In the genomic region with DNA sequence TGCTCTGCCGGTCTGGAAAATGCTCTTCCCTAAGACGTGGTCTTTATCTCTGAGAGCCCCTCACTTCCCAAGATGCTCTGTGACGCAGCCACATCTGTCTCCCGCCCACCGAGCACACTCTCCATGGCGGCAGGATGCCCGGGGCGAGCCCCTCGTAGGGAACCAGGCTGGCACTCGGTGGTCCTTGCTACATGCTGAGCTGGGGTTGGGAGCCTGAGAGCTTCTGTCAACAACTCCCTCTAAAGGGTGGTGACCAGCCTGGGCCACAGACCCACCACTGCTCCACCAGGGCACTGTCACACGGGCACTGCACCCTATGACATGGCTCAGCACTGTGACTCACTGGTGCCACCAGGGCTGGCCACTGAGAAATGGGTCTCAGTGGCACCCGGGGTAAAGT, we compare ENCODE assay signal across 27 cellular contexts.
"Had no signal": no experiment of that assay in that cellular context is flagged by ENCODE, and none has a peak within 500 bp of the region (broad histone marks: within the 10 kb centered on the region; RNA-seq: fewer than 3 reads in every experiment).

No MANE protein-coding gene starts in this region.

- H3K27ac Mint-ChIP-seq: activated B cell treated with CpG ODN at 0.5 μM for 24 hours; activated CD4-positive, alpha-beta T cell treated with anti-CD3 and anti-CD28 coated beads, Interleukin-2, amount 10 ng/mL, durations not matched to agents 24 days and 14 days; activated CD8-positive, alpha-beta memory T cell treated with anti-CD3 and anti-CD28 coated beads, Interleukin-2, amount 10 ng/mL, durations not matched to agents 7 days and 5 days had no signal

- H3K9me3 Mint-ChIP-seq: activated B cell treated with CpG ODN at 0.5 μM for 24 hours; activated CD4-positive, alpha-beta T cell treated with anti-CD3 and anti-CD28 coated beads, Interleukin-2, amount 10 ng/mL, durations not matched to agents 24 days and 14 days; brain; central memory CD8-positive, alpha-beta T cell; T-helper 1 cell treated with Interleukin-12 subunit alpha and Interleukin-12 subunit beta and Interleukin-4 antibody, amounts not matched to agents 30 μg/mL and 1 μg/mL, for 36 hours had no signal

- H3K27me3 Mint-ChIP-seq: activated B cell treated with CpG ODN at 0.5 μM for 24 hours; activated CD4-positive, alpha-beta T cell treated with anti-CD3 and anti-CD28 coated beads, Interleukin-2, amount 10 ng/mL, durations not matched to agents 24 days and 14 days; activated CD8-positive, alpha-beta memory T cell treated with anti-CD3 and anti-CD28 coated beads, Interleukin-2, amount 10 ng/mL, durations not matched to agents 7 days and 5 days; activated naive CD8-positive, alpha-beta T cell; brain; central memory CD8-positive, alpha-beta T cell had no signal

- DNase-seq: activated B cell treated with CpG ODN at 0.5 μM for 24 hours; activated CD4-positive, alpha-beta T cell treated with anti-CD3 and anti-CD28 coated beads for 1 hour; activated CD4-positive, alpha-beta T cell treated with anti-CD3 and anti-CD28 coated beads, Interleukin-2, amount 10 ng/mL, durations not matched to agents 24 days and 14 days; activated CD4-positive, alpha-beta T cell treated with anti-CD3 and anti-CD28 coated beads, Interleukin-2, amount 50 U/mL, for 48 hours; activated CD8-positive, alpha-beta memory T cell treated with anti-CD3 and anti-CD28 coated beads, Interleukin-2, amount 10 ng/mL, durations not matched to agents 7 days and 5 days; activated naive CD4-positive, alpha-beta T cell; activated T-cell treated with anti-CD3 and anti-CD28 coated beads, Interleukin-2, amount 50 U/mL, for 48 hours; KG1; NCI-H1092; NCI-H1417 treated with DMSO at 0.1 percent for 48 hours; NCI-H1694; NCI-H2029; NCI-H2107; NCI-H345; NCI-H510A; NCI-H526 treated with DMSO at 0.1 percent for 48 hours; NCI-H82; NK-92 treated with Interleukin-12 subunit alpha and Interleukin-12 subunit beta, amount 100 ng/mL, for 24 hours; OCI-M1; RPMI8226; SHP77; T-helper 9 cell had no signal

- H3K36me3 Mint-ChIP-seq: activated naive CD8-positive, alpha-beta T cell had no signal

- ATAC-seq: activated CD8-positive, alpha-beta memory T cell treated with anti-CD3 and anti-CD28 coated beads, Interleukin-2, amount 10 ng/mL, durations not matched to agents 7 days and 5 days; Panc1 had no signal

- H3K4me3 Mint-ChIP-seq: activated CD8-positive, alpha-beta memory T cell treated with anti-CD3 and anti-CD28 coated beads, Interleukin-2, amount 10 ng/mL, durations not matched to agents 7 days and 5 days; central memory CD8-positive, alpha-beta T cell had no signal
